1 cellular context compared by ENCODE assay signal in genomic region chr9:92669890-92670708, GRCh38.
TF ChIP-seq lines count a peak whose summit lies in the region.

TSS of gene IPPK (minus strand) at chr9:92670131. CDS start at chr9:92669988, 143 bp downstream.

TF ChIP-seq in K562, 482 proteins besides CTCF, POLR2A, EP300 and RAD21 (continued from another document):
- TF ChIP-seq, protein P1, sequence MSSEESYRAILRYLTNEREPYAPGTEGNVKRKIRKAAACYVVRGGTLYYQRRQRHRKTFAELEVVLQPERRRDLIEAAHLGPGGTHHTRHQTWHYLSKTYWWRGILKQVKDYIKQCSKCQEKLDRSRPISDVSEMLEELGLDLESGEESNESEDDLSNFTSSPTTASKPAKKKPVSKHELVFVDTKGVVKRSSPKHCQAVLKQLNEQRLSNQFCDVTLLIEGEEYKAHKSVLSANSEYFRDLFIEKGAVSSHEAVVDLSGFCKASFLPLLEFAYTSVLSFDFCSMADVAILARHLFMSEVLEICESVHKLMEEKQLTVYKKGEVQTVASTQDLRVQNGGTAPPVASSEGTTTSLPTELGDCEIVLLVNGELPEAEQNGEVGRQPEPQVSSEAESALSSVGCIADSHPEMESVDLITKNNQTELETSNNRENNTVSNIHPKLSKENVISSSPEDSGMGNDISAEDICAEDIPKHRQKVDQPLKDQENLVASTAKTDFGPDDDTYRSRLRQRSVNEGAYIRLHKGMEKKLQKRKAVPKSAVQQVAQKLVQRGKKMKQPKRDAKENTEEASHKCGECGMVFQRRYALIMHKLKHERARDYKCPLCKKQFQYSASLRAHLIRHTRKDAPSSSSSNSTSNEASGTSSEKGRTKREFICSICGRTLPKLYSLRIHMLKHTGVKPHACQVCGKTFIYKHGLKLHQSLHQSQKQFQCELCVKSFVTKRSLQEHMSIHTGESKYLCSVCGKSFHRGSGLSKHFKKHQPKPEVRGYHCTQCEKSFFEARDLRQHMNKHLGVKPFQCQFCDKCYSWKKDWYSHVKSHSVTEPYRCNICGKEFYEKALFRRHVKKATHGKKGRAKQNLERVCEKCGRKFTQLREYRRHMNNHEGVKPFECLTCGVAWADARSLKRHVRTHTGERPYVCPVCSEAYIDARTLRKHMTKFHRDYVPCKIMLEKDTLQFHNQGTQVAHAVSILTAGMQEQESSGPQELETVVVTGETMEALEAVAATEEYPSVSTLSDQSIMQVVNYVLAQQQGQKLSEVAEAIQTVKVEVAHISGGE (CRISPR knock-in tag; IDR thresholded peaks at IDR 0.05): peak; percentile 92 to 99 (median 98)
- TF ChIP-seq SOX6 (IDR thresholded peaks at IDR 0.05) (0 out of 2 replicates have a peak, but pooled peaks have one; percentile 43), FOXA1 (IDR thresholded peaks at IDR 0.05; ENCODE audit: borderline replicate concordance) (no peak), JUN (IDR thresholded peaks at IDR 0.05; ENCODE audit: borderline replicate concordance, low read depth, low read length) (peak; percentile 45; the same call in 1 of the 2 replicates), JUN (CRISPR knock-in tag; IDR thresholded peaks at IDR 0.05; ENCODE audit: borderline replicate concordance) (no peak), KLF6 (CRISPR knock-in tag; IDR thresholded peaks at IDR 0.05; ENCODE audit: borderline replicate concordance) (peak; percentile 30; the same call in 1 of the 2 replicates), CTBP1 (IDR thresholded peaks at IDR 0.05; ENCODE audit: borderline replicate concordance) (no peak), HOXB6 (CRISPR knock-in tag; IDR thresholded peaks at IDR 0.05; ENCODE audit: borderline replicate concordance) (no peak), GMEB1 (CRISPR knock-in tag; IDR thresholded peaks at IDR 0.05) (peak; percentile 40), ILK (tag; IDR thresholded peaks at IDR 0.05; ENCODE audit: borderline replicate concordance, low read depth) (no peak), MTA1 (IDR thresholded peaks at IDR 0.05; ENCODE audit: borderline replicate concordance) (peak; percentile 94), LEF1 (IDR thresholded peaks at IDR 0.05) (no peak), RBBP5 (IDR thresholded peaks at IDR 0.05; ENCODE audit: borderline replicate concordance, insufficient read depth, low read length, poor library complexity, severe bottlenecking) (peak; percentile 86), TBL1XR1 (IDR thresholded peaks at IDR 0.05; ENCODE audit: low read length in 2 of 2) (peak in 1 of 2 experiments; percentile 32; a peak in 1 of 4 replicates), THRB (CRISPR knock-in tag; conservative IDR thresholded peaks at IDR 0.05) (no peak), ZNF277 (CRISPR knock-in tag; IDR thresholded peaks at IDR 0.05; ENCODE audit: borderline replicate concordance) (no peak), TOE1 (IDR thresholded peaks at IDR 0.05; ENCODE audit: borderline replicate concordance) (no peak), TOE1 (CRISPR knock-in tag; IDR thresholded peaks at IDR 0.05; ENCODE audit: borderline replicate concordance, low read depth) (no peak), ZNF217 (CRISPR knock-in tag; IDR thresholded peaks at IDR 0.05) (no peak), CBX1 (IDR thresholded peaks at IDR 0.05; ENCODE audit: low read depth) (peak; percentile 96)
- TF ChIP-seq, protein P2, sequence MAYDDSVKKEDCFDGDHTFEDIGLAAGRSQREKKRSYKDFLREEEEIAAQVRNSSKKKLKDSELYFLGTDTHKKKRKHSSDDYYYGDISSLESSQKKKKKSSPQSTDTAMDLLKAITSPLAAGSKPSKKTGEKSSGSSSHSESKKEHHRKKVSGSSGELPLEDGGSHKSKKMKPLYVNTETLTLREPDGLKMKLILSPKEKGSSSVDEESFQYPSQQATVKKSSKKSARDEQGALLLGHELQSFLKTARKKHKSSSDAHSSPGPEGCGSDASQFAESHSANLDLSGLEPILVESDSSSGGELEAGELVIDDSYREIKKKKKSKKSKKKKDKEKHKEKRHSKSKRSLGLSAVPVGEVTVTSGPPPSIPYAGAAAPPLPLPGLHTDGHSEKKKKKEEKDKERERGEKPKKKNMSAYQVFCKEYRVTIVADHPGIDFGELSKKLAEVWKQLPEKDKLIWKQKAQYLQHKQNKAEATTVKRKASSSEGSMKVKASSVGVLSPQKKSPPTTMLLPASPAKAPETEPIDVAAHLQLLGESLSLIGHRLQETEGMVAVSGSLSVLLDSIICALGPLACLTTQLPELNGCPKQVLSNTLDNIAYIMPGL (CRISPR knock-in tag; IDR thresholded peaks at IDR 0.05): no peak
- TF ChIP-seq, protein P3, sequence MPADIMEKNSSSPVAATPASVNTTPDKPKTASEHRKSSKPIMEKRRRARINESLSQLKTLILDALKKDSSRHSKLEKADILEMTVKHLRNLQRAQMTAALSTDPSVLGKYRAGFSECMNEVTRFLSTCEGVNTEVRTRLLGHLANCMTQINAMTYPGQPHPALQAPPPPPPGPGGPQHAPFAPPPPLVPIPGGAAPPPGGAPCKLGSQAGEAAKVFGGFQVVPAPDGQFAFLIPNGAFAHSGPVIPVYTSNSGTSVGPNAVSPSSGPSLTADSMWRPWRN (IDR thresholded peaks at IDR 0.05; ENCODE audit: low read depth): no peak
- TF ChIP-seq, protein P4, sequence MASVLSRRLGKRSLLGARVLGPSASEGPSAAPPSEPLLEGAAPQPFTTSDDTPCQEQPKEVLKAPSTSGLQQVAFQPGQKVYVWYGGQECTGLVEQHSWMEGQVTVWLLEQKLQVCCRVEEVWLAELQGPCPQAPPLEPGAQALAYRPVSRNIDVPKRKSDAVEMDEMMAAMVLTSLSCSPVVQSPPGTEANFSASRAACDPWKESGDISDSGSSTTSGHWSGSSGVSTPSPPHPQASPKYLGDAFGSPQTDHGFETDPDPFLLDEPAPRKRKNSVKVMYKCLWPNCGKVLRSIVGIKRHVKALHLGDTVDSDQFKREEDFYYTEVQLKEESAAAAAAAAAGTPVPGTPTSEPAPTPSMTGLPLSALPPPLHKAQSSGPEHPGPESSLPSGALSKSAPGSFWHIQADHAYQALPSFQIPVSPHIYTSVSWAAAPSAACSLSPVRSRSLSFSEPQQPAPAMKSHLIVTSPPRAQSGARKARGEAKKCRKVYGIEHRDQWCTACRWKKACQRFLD (CRISPR knock-in tag; IDR thresholded peaks at IDR 0.05): peak; percentile 78
